In the genomic region with DNA sequence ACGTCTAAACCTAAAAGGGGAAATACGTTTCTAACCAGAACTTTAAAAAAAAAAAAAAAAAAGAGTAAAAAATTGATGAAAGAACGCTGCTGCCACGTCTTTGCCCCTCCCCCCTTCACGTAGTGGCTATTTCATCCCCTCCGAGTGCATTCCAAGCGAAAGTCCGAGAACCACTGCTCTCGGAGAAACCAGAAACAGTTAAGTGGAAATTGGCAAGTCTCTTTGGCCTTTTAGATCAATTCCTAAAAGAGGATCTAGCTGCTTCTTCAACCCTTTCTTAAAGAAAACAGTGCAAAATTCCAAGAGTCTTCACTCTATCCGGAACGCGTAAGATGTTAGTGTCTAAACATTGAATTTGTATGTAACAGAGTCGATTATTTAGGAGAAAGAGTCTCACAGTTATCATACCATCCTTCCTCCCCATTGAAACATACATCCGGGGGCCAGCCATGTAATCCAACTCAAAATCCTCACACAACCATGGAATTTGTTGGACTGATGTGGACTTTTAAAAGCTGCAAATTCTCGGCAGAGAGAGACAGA, we compare ENCODE assay signal across 8 cellular contexts. TPM values are rescaled to one million over a fixed set of nuclear protein-coding genes. Genes with fewer than 3 reads are reported as not detected.
DNase-seq lines count a peak whose midpoint lies in the region; ATAC-seq and TF ChIP-seq lines count a peak whose summit lies in the region.

No MANE protein-coding gene starts in this region.

- POLR2A ChIA-PET in PC-3 (lab: Charles Lee; ENCODE audit: unreplicated experiment), result interaction anchor here (0.6 to 2.1 kb wide), 22 partner anchors 16 to 1820 kb away, joined by 3 to 32 read pairs (median 6); a partner anchor contains a TSS

- H3K9me3 Mint-ChIP-seq in activated naive CD4-positive, alpha-beta T cell treated with anti-CD3 and anti-CD28 coated beads, Interleukin-2, amount 10 ng/mL, durations not matched to agents 7 days and 5 days, result no peaks in the 10 kb centered on the region

- no peaks in the 10 kb centered on the region for H3K27me3 ChIP-seq in PC-3 (ENCODE audit: low read length)

- peak overlapping the region; percentile 64 for H3K4me3 ChIP-seq in PC-3 (ENCODE audit: low read length)

- DNase-seq in ACHN (peak; percentile 83), PC-3 (peak; percentile 85), germinal center (ENCODE audit: low spot score) (peak; percentile 12), omental fat pad (ENCODE audit: low spot score) (peak; percentile 37), ecto neural progenitor cell (ENCODE audit: low spot score) (no peak)
- peak; percentile 51 for DNase-seq in activated naive CD4-positive, alpha-beta T cell treated with anti-CD3 and anti-CD28 coated beads, Interleukin-2, amount 10 ng/mL, durations not matched to agents 7 days and 5 days

- peaks cover 57% of the 10 kb centered on the region for H3K79me2 ChIP-seq in PC-3 (ENCODE audit: low read length)

- H3K4me1 ChIP-seq in PC-3 (ENCODE audit: insufficient read depth, low read length), result peaks cover 20% of the 10 kb centered on the region

- no peaks in the 10 kb centered on the region for H3F3A ChIP-seq in PC-3 (ENCODE audit: low read length, unreplicated experiment)

- CTCF ChIA-PET in PC-3 (lab: Charles Lee), result interaction anchor here (0.6 to 2.0 kb wide), 14 partner anchors 18 to 283 kb away, joined by 3 to 19 read pairs (median 5); a partner anchor contains a TSS
- CTCF ChIA-PET in activated naive CD4-positive, alpha-beta T cell treated with anti-CD3 and anti-CD28 coated beads, Interleukin-2, amount 10 ng/mL, durations not matched to agents 7 days and 5 days (lab: Charles Lee), result interaction anchor here (0.7 to 4.2 kb wide), 13 partner anchors 8 to 736 kb away, joined by 3 to 29 read pairs (median 3); a partner anchor contains a TSS

- peak overlapping the region; percentile 93 for H3K27ac Mint-ChIP-seq in activated naive CD4-positive, alpha-beta T cell treated with anti-CD3 and anti-CD28 coated beads, Interleukin-2, amount 10 ng/mL, durations not matched to agents 7 days and 5 days

- H3K9me2 ChIP-seq in PC-3 (replicated peaks; ENCODE audit: low read length), result no peaks in the 10 kb centered on the region

- H3K4me1 Mint-ChIP-seq in activated naive CD4-positive, alpha-beta T cell treated with anti-CD3 and anti-CD28 coated beads, Interleukin-2, amount 10 ng/mL, durations not matched to agents 7 days and 5 days, result peaks cover 32% of the 10 kb centered on the region

- H3K9ac ChIP-seq in PC-3 (ENCODE audit: low read length), result peak overlapping the region; percentile 71

- peaks cover 15% of the 10 kb centered on the region for H3K36me3 Mint-ChIP-seq in activated naive CD4-positive, alpha-beta T cell treated with anti-CD3 and anti-CD28 coated beads, Interleukin-2, amount 10 ng/mL, durations not matched to agents 7 days and 5 days

- peaks cover 8% of the 10 kb centered on the region for H3K27me3 Mint-ChIP-seq in activated naive CD4-positive, alpha-beta T cell treated with anti-CD3 and anti-CD28 coated beads, Interleukin-2, amount 10 ng/mL, durations not matched to agents 7 days and 5 days

- peak overlapping the region; percentile 34 for H3K27ac ChIP-seq in PC-3 (ENCODE audit: low read length)

- in situ Hi-C loops in ACHN (cut with HindIII; ENCODE audit: low pct_ligation_motif_present, low pct_unique_long_range_greater_than_20kb, low sequenced_read_pairs), result no loop called here

- peak overlapping the region; percentile 78 for H3K4me2 ChIP-seq in PC-3 (ENCODE audit: low read length)

- peak overlapping the region; percentile 78 for H2AFZ ChIP-seq in PC-3 (ENCODE audit: low read length)

- ATAC-seq in GM21528 (IDR thresholded peaks at IDR 0.05; ENCODE audit: low FRiP score, unreplicated experiment) (peak; percentile 1), PC-3 (peak; percentile 0), omental fat pad (ENCODE audit: low FRiP score) (no peak), HG03469 (IDR thresholded peaks at IDR 0.05; ENCODE audit: unreplicated experiment) (no peak)

- intact Hi-C loops in PC-3 (cut with micrococcal nuclease), result loop anchor here (1.0 to 5.0 kb wide), 8 partner anchors 7 to 262 kb away; a partner anchor contains a TSS

- BruUV-seq in PC-3 (replicated peaks; lab: Mats Ljungman, UMichigan), result TSS peak; percentile 86

- H3K9me3 ChIP-seq in PC-3 (ENCODE audit: low read length), result no peaks in the 10 kb centered on the region

- peak overlapping the region; percentile 89 for H3K4me3 Mint-ChIP-seq in activated naive CD4-positive, alpha-beta T cell treated with anti-CD3 and anti-CD28 coated beads, Interleukin-2, amount 10 ng/mL, durations not matched to agents 7 days and 5 days

- no peak for TF ChIP-seq CTCF in PC-3 (conservative IDR thresholded peaks at IDR 0.05; ENCODE audit: low read depth, low read length)
- no peak for TF ChIP-seq CTCF in omental fat pad (IDR thresholded peaks at IDR 0.05)

- no peaks in the 10 kb centered on the region; the same call in 1 of the 2 replicates for H3K36me3 ChIP-seq in PC-3 (ENCODE audit: low read depth, low read length)

- H4K20me1 ChIP-seq in PC-3 (ENCODE audit: low read length), result peaks cover 25% of the 10 kb centered on the region

RNA-seq across cellular contexts. Expression of a gene that starts 1.1 kb away (rescaled TPM):
- total RNA-seq in PC-3 (2014; rRNA removed) (164 and 181 TPM in 2 replicates), omental fat pad (10 to 100 TPM; 22.0 to 41.4 (median 37.8) TPM)

RNA-seq across cellular contexts. Expression of a gene that starts 14.7 kb away (rescaled TPM):
- total RNA-seq in PC-3 (2014; rRNA removed), result 1.1 and 1.8 TPM in 2 replicates
- total RNA-seq in omental fat pad, result 1 to 10 TPM; 1.6 to 2.4 (median 2.2) TPM

Comparison
In these comparisons a context has a peak if more than half of its experiments do, and no peak if none do; other contexts are left out.
1. ATAC-seq: peak in GM21528 (single experiment) and PC-3 (single experiment); none in omental fat pad (single experiment) and HG03469 (single experiment).